ENCODE assay signal across 8 cellular contexts in genomic region chr17:35731239-35731931, GRCh38. TPM values are rescaled to one million over a fixed set of nuclear protein-coding genes. Genes with fewer than 3 reads are reported as not detected.
DNase-seq lines count a peak whose midpoint lies in the region; ATAC-seq, FAIRE-seq and TF ChIP-seq lines count a peak whose summit lies in the region.

Gene RASL10B, plus strand, starts transcription at chr17:35731639. Its CDS starts 3,546 bp downstream, at chr17:35735185.

- H3K79me2 ChIP-seq in neural cell (replicated peaks; ENCODE audit: insufficient read depth, low read length): no peaks in the 10 kb centered on the region

- H3K36me3 ChIP-seq in neural cell (ENCODE audit: insufficient read depth, low read length) (no peaks in the 10 kb centered on the region), thoracic aorta (no peaks in the 10 kb centered on the region)

- peak within 1 kb of the TSS; percentile 62 for H3K9ac ChIP-seq in neural cell (ENCODE audit: low read length)

- POLR2A ChIA-PET in GM10248 (lab: Yijun Ruan, JAX): no interaction called here

- no peak for TF ChIP-seq EP300 in neural cell (conservative IDR thresholded peaks at IDR 0.05; ENCODE audit: poor library complexity, severe bottlenecking)

- TF ChIP-seq CTCF in GM10248 (IDR thresholded peaks at IDR 0.05; ENCODE audit: control extremely low read depth, extremely low read depth, low read depth, missing control alignments) (no peak), neural cell (IDR thresholded peaks at IDR 0.05; ENCODE audit: poor library complexity, severe bottlenecking) (no peak), thoracic aorta (IDR thresholded peaks at IDR 0.05) (no peak)

- H3K4me1 ChIP-seq in thoracic aorta (ENCODE audit: control insufficient read depth in 1 of 2, low read depth in 2 of 2): peaks cover 5 to 25% of the 10 kb centered on the region in 2 donors

- H3K4me2 ChIP-seq in neural cell (ENCODE audit: low read length): peak within 1 kb of the TSS; percentile 62

- H3K9me2 ChIP-seq in neural cell (ENCODE audit: insufficient read depth, low read length): no peaks in the 10 kb centered on the region

- peak within 1 kb of the TSS; percentile 27 for H2AFZ ChIP-seq in neural cell (ENCODE audit: low read depth, low read length)

- H3K9me3 ChIP-seq in neural cell (ENCODE audit: low read length) (no peaks in the 10 kb centered on the region), thoracic aorta (no peaks in the 10 kb centered on the region)

- no peaks in the 10 kb centered on the region for H4K20me1 ChIP-seq in neural cell (ENCODE audit: insufficient read depth)

- H3K27me3 ChIP-seq in neural cell (ENCODE audit: insufficient read depth, low read depth, low read length) (no peaks in the 10 kb centered on the region), thoracic aorta (replicated peaks; ENCODE audit: insufficient read depth) (no peaks in the 10 kb centered on the region)

- peak within 1 kb of the TSS; percentile 82 for H3K4me3 ChIP-seq in neural cell (ENCODE audit: low read length)
- peak within 1 kb of the TSS; percentile 82 for H3K4me3 ChIP-seq in thoracic aorta

- CTCF ChIA-PET in GM10248 (lab: Yijun Ruan, JAX): interaction anchor here (0.9 to 2.2 kb wide), 6 partner anchors 11 to 118 kb away, joined by 3 to 14 read pairs (median 6); no protein-coding TSS in a partner anchor

- H3F3A ChIP-seq in neural cell (ENCODE audit: insufficient read depth, low read length, poor library complexity, severe bottlenecking): no peaks in the 10 kb centered on the region

- peak; percentile 53 for DNase-seq in GM10248 (ENCODE audit: extremely low spot score)
- peak; percentile 86 for DNase-seq in NCI-H82 (lab: John Stamatoyannopoulos, UW)
- DNase-seq in activated gamma-delta T cell treated with anti-CD3 and anti-CD28 coated beads, Interleukin-2, amount 50 U/mL, for 16 hours (ENCODE audit: low read depth): peak; percentile 19
- peak; percentile 76 to 86 for DNase-seq in frontal cortex (ENCODE audit: low spot score in 2 of 2)
- DNase-seq in thoracic aorta (ENCODE audit: low spot score): no peak
- DNase-seq in NCI-H187 treated with DMSO at 0.1 percent for 48 hours (lab: John Stamatoyannopoulos, UW): no peak

- FAIRE-seq in frontal cortex (lab: Jason Lieb, UNC): no peak

- no peak within 1 kb of the TSS for H3K27ac ChIP-seq in neural cell (ENCODE audit: low read length)
- H3K27ac ChIP-seq in thoracic aorta: no peak within 1 kb of the TSS

- ATAC-seq in thoracic aorta (ENCODE audit: insufficient number of reproducible peaks, low FRiP score, low read depth) (no peak), GM21723 (IDR thresholded peaks at IDR 0.05; ENCODE audit: unreplicated experiment) (no peak)

- no peak for TF ChIP-seq RAD21 in neural cell (conservative IDR thresholded peaks at IDR 0.05)

TF ChIP-seq in neural cell, 6 proteins besides CTCF, POLR2A, EP300 and RAD21:
- TF ChIP-seq POLR2AphosphoS5 (IDR thresholded peaks at IDR 0.05) (peak; percentile 64), REST (IDR thresholded peaks at IDR 0.05; ENCODE audit: borderline replicate concordance) (no peak), SMC3 (conservative IDR thresholded peaks at IDR 0.05; ENCODE audit: poor library complexity) (no peak), MXI1 (conservative IDR thresholded peaks at IDR 0.05; ENCODE audit: poor library complexity, severe bottlenecking) (peak; percentile 30), EZH2 (IDR thresholded peaks at IDR 0.05; ENCODE audit: borderline replicate concordance, insufficient read depth, low read length, poor library complexity, severe bottlenecking) (no peak), TAF1 (IDR thresholded peaks at IDR 0.05; ENCODE audit: low read depth) (no peak)

RNA-seq across cellular contexts. Expression of gene RASL10B, which starts in this region (rescaled TPM):
- 6.9 TPM for total RNA-seq in frontal cortex
- polyA plus RNA-seq in neural cell: 10.7 and 11.3 TPM in 2 replicates
- polyA minus RNA-seq in neural cell: 16.0 and 16.8 TPM in 2 replicates
- 10 to 100 TPM in 1 of 2 donors, 1 to 10 TPM in 1; 2.4 to 24.1 TPM for total RNA-seq in thoracic aorta

Comparison
In these comparisons a context has a peak if more than half of its experiments do, and no peak if none do; other contexts are left out.
1. DNase-seq: peak in GM10248 (single experiment), NCI-H82 (single experiment), activated gamma-delta T cell treated with anti-CD3 and anti-CD28 coated beads, Interleukin-2, amount 50 U/mL, for 16 hours (single experiment) and frontal cortex (2 of 2); none in thoracic aorta (single experiment) and NCI-H187 treated with DMSO at 0.1 percent for 48 hours (single experiment).